Comparison of ENCODE assay signal across 27 cellular contexts in genomic region chr7:46741181-46741580, GRCh38.
"Had no signal": no experiment of that assay in that cellular context is flagged by ENCODE, and none has a peak within 500 bp of the region (broad histone marks: within the 10 kb centered on the region; RNA-seq: fewer than 3 reads in every experiment).

No MANE protein-coding gene starts in this region.

- H3K4me1 ChIP-seq: lower lobe of right lung, parathyroid adenoma, psoas muscle, right lobe of liver, stomach, upper lobe of left lung, vagina had no signal

- H3K79me2 ChIP-seq: parathyroid adenoma had no signal

- ATAC-seq: left colon; lower lobe of right lung; natural killer cell; psoas muscle; right lobe of liver; stimulated activated naive B cell treated with anti-CD40 and anti-IgM and Interleukin-4, amounts not matched to agents 10 μg/mL and 1 μg/mL and 100 μg/mL, for 72 hours; stimulated activated naive CD8-positive, alpha-beta T cell treated with anti-CD3 and anti-CD28 coated beads, Interleukin-15, Interleukin-2, amounts not matched to agents 100 U/mL and 50 U/mL, for 24 hours had no signal

- DNase-seq: heart left ventricle; hypothalamus; immature natural killer cell; kidney; left colon; lower lobe of right lung; mammary epithelial cell; mesenchymal stem cell; naive B cell; natural killer cell; nucleus accumbens; psoas muscle; right lobe of liver; stimulated activated CD4-positive, alpha-beta T cell treated with anti-CD3 and anti-CD28 coated beads, Interleukin-12 subunit alpha, Interleukin-12 subunit beta, amount 100 ng/mL, for 4 hours; stimulated activated CD4-positive, alpha-beta T cell treated with anti-CD3 and anti-CD28 coated beads, Interleukin-15, amount 100 ng/mL, for 24 hours; stimulated activated CD4-positive, alpha-beta T cell treated with anti-CD3 and anti-CD28 coated beads, Interleukin-2, amount 100 ng/mL, for 24 hours; stimulated activated CD4-positive, alpha-beta T cell treated with anti-CD3 and anti-CD28 coated beads, Interleukin-4, amount 100 ng/mL, for 1 hour; stimulated activated naive B cell treated with anti-CD40 and anti-IgM and Interleukin-4, amounts not matched to agents 10 μg/mL and 1 μg/mL and 100 μg/mL, for 72 hours; stimulated activated naive CD8-positive, alpha-beta T cell treated with anti-CD3 and anti-CD28 coated beads, Interleukin-15, Interleukin-2, amounts not matched to agents 100 U/mL and 50 U/mL, for 24 hours; stomach; testis; thyroid gland; transverse colon; upper lobe of left lung had no signal

- H3K9me3 Mint-ChIP-seq: stimulated activated naive B cell treated with anti-CD40 and anti-IgM and Interleukin-4, amounts not matched to agents 10 μg/mL and 1 μg/mL and 100 μg/mL, for 72 hours had no signal

- H3K4me3 ChIP-seq: heart left ventricle, lower lobe of right lung, psoas muscle, right lobe of liver, smooth muscle cell, stomach, testis, thyroid gland, transverse colon, upper lobe of left lung, vagina had no signal

- H3K27ac ChIP-seq: heart left ventricle, lower lobe of right lung, parathyroid adenoma, psoas muscle, right lobe of liver, stomach, testis, thyroid gland, transverse colon, upper lobe of left lung, vagina had no signal

- H2AFZ ChIP-seq: parathyroid adenoma had no signal

- H3K4me2 ChIP-seq: smooth muscle cell had no signal

- H3K4me1 Mint-ChIP-seq: immature natural killer cell; naive B cell; natural killer cell; stimulated activated naive B cell treated with anti-CD40 and anti-IgM and Interleukin-4, amounts not matched to agents 10 μg/mL and 1 μg/mL and 100 μg/mL, for 72 hours had no signal

- H3K36me3 ChIP-seq: heart left ventricle, lower lobe of right lung, right lobe of liver, stomach, thyroid gland, transverse colon, upper lobe of left lung, vagina had no signal

- H3K9me3 ChIP-seq: heart left ventricle, lower lobe of right lung, psoas muscle, right lobe of liver, stomach, testis, thyroid gland, transverse colon, upper lobe of left lung, vagina had no signal

- H3K27ac Mint-ChIP-seq: immature natural killer cell; naive B cell; natural killer cell; stimulated activated naive B cell treated with anti-CD40 and anti-IgM and Interleukin-4, amounts not matched to agents 10 μg/mL and 1 μg/mL and 100 μg/mL, for 72 hours had no signal

- H3K27me3 ChIP-seq: heart left ventricle, right lobe of liver, stomach, testis, thyroid gland, transverse colon, upper lobe of left lung, vagina had no signal

- H3K36me3 Mint-ChIP-seq: immature natural killer cell; naive B cell; natural killer cell; stimulated activated naive B cell treated with anti-CD40 and anti-IgM and Interleukin-4, amounts not matched to agents 10 μg/mL and 1 μg/mL and 100 μg/mL, for 72 hours had no signal

- H3K4me3 Mint-ChIP-seq: immature natural killer cell; naive B cell; natural killer cell; stimulated activated naive B cell treated with anti-CD40 and anti-IgM and Interleukin-4, amounts not matched to agents 10 μg/mL and 1 μg/mL and 100 μg/mL, for 72 hours had no signal

- H3K27me3 Mint-ChIP-seq: naive B cell; stimulated activated naive B cell treated with anti-CD40 and anti-IgM and Interleukin-4, amounts not matched to agents 10 μg/mL and 1 μg/mL and 100 μg/mL, for 72 hours had no signal
